ENCODE assay signal across 1 cellular context in genomic region chr19:18438331-18439024, GRCh38.
A peak's percentile ranks its signal among the peaks of the same experiment; 100 is the strongest.
TF ChIP-seq lines count a peak whose summit lies in the region.

No MANE protein-coding gene starts in this region.

TF ChIP-seq in GM12878, 131 proteins besides CTCF, POLR2A, EP300 and RAD21:
- TF ChIP-seq TCF12 (IDR thresholded peaks at IDR 0.05; ENCODE audit: low read depth, low read length): no peak
- peak; percentile 20; the same call in 1 of the 2 replicates for TF ChIP-seq IKZF1 (conservative IDR thresholded peaks at IDR 0.05)
